Comparison of ENCODE assay signal across 8 cellular contexts in genomic region chrX:48475774-48476577, GRCh38. TPM values are rescaled to one million over a fixed set of nuclear protein-coding genes. Genes with fewer than 3 reads are reported as not detected.
DNase-seq lines count a peak whose midpoint lies in the region; ATAC-seq and TF ChIP-seq lines count a peak whose summit lies in the region.

FTSJ1 (plus strand) TSS chrX:48476199; CDS start chrX:48478048, 1,849 bp downstream.

- peak; percentile 96 for ATAC-seq in HG03432 (IDR thresholded peaks at IDR 0.05; ENCODE audit: unreplicated experiment)
- peak; percentile 91 for ATAC-seq in activated CD4-positive, alpha-beta T cell treated with anti-CD3 and anti-CD28 coated beads for 36 hours

- intact Hi-C loops in activated CD4-positive, alpha-beta T cell treated with anti-CD3 and anti-CD28 coated beads for 36 hours (cut with DNase I, micrococcal nuclease): loop anchor here (1.0 to 10.0 kb wide), 14 partner anchors 32 to 994 kb away; partner anchors contain the start of genes EBP (in 2 of the 2), PORCN (in 2 of the 2), RBM3 (in 2 of the 2) and TBC1D25 (in 2 of the 2)

- no peak for TF ChIP-seq CTCF in choroid plexus epithelial cell (conservative IDR thresholded peaks at IDR 0.05; ENCODE audit: low read depth, low read length)

- H3K4me1 Mint-ChIP-seq in activated CD4-positive, alpha-beta T cell treated with anti-CD3 and anti-CD28 coated beads for 36 hours: peaks cover 36% of the 10 kb centered on the region

- peak within 1 kb of the TSS; percentile 93 for H3K4me3 Mint-ChIP-seq in activated CD4-positive, alpha-beta T cell treated with anti-CD3 and anti-CD28 coated beads for 36 hours

- H3K27ac Mint-ChIP-seq in activated CD4-positive, alpha-beta T cell treated with anti-CD3 and anti-CD28 coated beads for 36 hours: peak within 1 kb of the TSS; percentile 90

- H3K36me3 Mint-ChIP-seq in activated CD4-positive, alpha-beta T cell treated with anti-CD3 and anti-CD28 coated beads for 36 hours (ENCODE audit: low read depth): peaks cover 32% of the 10 kb centered on the region

- TF ChIP-seq POLR2A in GM19099 (IDR thresholded peaks at IDR 0.05; ENCODE audit: extremely low read depth, insufficient read length, low read depth): peak; percentile 57

- H3K9me3 Mint-ChIP-seq in activated CD4-positive, alpha-beta T cell treated with anti-CD3 and anti-CD28 coated beads for 36 hours (ENCODE audit: low read depth): no peaks in the 10 kb centered on the region

- peak within 1 kb of the TSS; percentile 80 for H3K4me3 ChIP-seq in choroid plexus epithelial cell (ENCODE audit: low read depth, low read length)

- POLR2A ChIA-PET in activated CD4-positive, alpha-beta T cell treated with anti-CD3 and anti-CD28 coated beads for 36 hours (lab: Charles Lee): interaction anchor here (0.6 to 0.7 kb wide), 2 partner anchors 28 to 44 kb away, joined by 3 to 4 read pairs; no protein-coding TSS in a partner anchor

- DNase-seq in AG20443 (ENCODE audit: low spot score) (peak; percentile 85), NCI-H524 (lab: John Stamatoyannopoulos, UW) (peak; percentile 92 to 96), choroid plexus epithelial cell (ENCODE audit: low read depth) (peak; percentile 95), kidney glomerular epithelial cell (lab: John Stamatoyannopoulos, UW) (peak; percentile 58)
- DNase-seq in activated CD4-positive, alpha-beta T cell treated with anti-CD3 and anti-CD28 coated beads for 36 hours: peak; percentile 88
- peak; percentile 64 to 71 for DNase-seq in stimulated activated CD4-positive, alpha-beta T cell treated with anti-CD3 and anti-CD28 coated beads, Interleukin-1b, Interleukin-23, amount 100 ng/mL, for 1 hour (ENCODE audit: low read depth in 2 of 2)

- CTCF ChIA-PET in activated CD4-positive, alpha-beta T cell treated with anti-CD3 and anti-CD28 coated beads for 36 hours (lab: Charles Lee): no interaction called here

- H3K27me3 Mint-ChIP-seq in activated CD4-positive, alpha-beta T cell treated with anti-CD3 and anti-CD28 coated beads for 36 hours: no peaks in the 10 kb centered on the region

RNA-seq across cellular contexts. Expression of gene FTSJ1, which starts in this region (rescaled TPM):
- 10 to 100 TPM; 73.0 to 93.7 TPM for total RNA-seq in activated CD4-positive, alpha-beta T cell treated with anti-CD3 and anti-CD28 coated beads for 36 hours

Comparison
In these comparisons a context has a peak if more than half of its experiments do, and no peak if none do; other contexts are left out.
1. Peak in every context shown above with its lines: DNase-seq, ATAC-seq and H3K4me3 ChIP-seq.